In genomic region chr20:24049081-24049480, GRCh38 we compare ENCODE assay signal across 17 cellular contexts.
DNase-seq lines count a peak whose midpoint lies in the region; ATAC-seq and TF ChIP-seq lines count a peak whose summit lies in the region.
"Had no signal": no experiment of that assay in that cellular context is flagged by ENCODE, and none has a peak within 500 bp of the region (broad histone marks: within the 10 kb centered on the region; RNA-seq: fewer than 3 reads in every experiment).

No MANE protein-coding gene starts in this region.

- no peak overlapping the region for H3K4me3 ChIP-seq in CD4-positive, CD25-positive, alpha-beta regulatory T cell (ENCODE audit: low read depth, low read length)
- H3K4me3 ChIP-seq in PC-3 (ENCODE audit: low read length) (no peak overlapping the region), left lung (no peak overlapping the region)
- H3K4me3 ChIP-seq: BLaER1 treated with 17β-estradiol and CSF1 and Interleukin-3, amounts not matched to agents 10 nM and 100 nM had no signal

- H3K27ac ChIP-seq in CD4-positive, CD25-positive, alpha-beta regulatory T cell (ENCODE audit: insufficient read depth, low read length, poor library complexity, severe bottlenecking), result no peak overlapping the region
- no peak overlapping the region for H3K27ac ChIP-seq in PC-3 (ENCODE audit: low read length)
- no peak overlapping the region for H3K27ac ChIP-seq in left lung
- H3K27ac ChIP-seq: BLaER1 treated with 17β-estradiol and CSF1 and Interleukin-3, amounts not matched to agents 10 nM and 100 nM; HL-60 had no signal

- no peaks in the 10 kb centered on the region for H3K79me2 ChIP-seq in PC-3 (ENCODE audit: low read length)

- H3K9me3 ChIP-seq in CD4-positive, CD25-positive, alpha-beta regulatory T cell (ENCODE audit: control insufficient read depth in 2 of 2, low read length in 2 of 2), result no peaks in the 10 kb centered on the region
- no peaks in the 10 kb centered on the region for H3K9me3 ChIP-seq in PC-3 (ENCODE audit: low read length)
- no peaks in the 10 kb centered on the region for H3K9me3 ChIP-seq in left lung
- H3K9me3 ChIP-seq: BLaER1 treated with 17β-estradiol and CSF1 and Interleukin-3, amounts not matched to agents 10 nM and 100 nM had no signal

- H3K36me3 ChIP-seq in CD4-positive, CD25-positive, alpha-beta regulatory T cell (ENCODE audit: control insufficient read depth, insufficient read depth, low read length), result no peaks in the 10 kb centered on the region
- no peaks in the 10 kb centered on the region for H3K36me3 ChIP-seq in PC-3 (ENCODE audit: low read depth, low read length)
- H3K36me3 ChIP-seq in left lung, result no peaks in the 10 kb centered on the region
- H3K36me3 ChIP-seq: BLaER1 treated with 17β-estradiol and CSF1 and Interleukin-3, amounts not matched to agents 10 nM and 100 nM had no signal

- peak overlapping the region; percentile 65 for H3K27ac Mint-ChIP-seq in activated CD4-positive, alpha-beta T cell treated with anti-CD3 and anti-CD28 coated beads for 36 hours
- H3K27ac Mint-ChIP-seq in CD4-positive, CD25-positive, alpha-beta regulatory T cell, result peak overlapping the region; percentile 7 to 53 (median 10)

- no peaks in the 10 kb centered on the region for H3K9me3 Mint-ChIP-seq in activated CD4-positive, alpha-beta T cell treated with anti-CD3 and anti-CD28 coated beads for 36 hours (ENCODE audit: low read depth)
- H3K9me3 Mint-ChIP-seq in CD4-positive, CD25-positive, alpha-beta regulatory T cell, result no peaks in the 10 kb centered on the region

- peak; percentile 60 for ATAC-seq in activated CD4-positive, alpha-beta T cell treated with anti-CD3 and anti-CD28 coated beads for 36 hours
- no peak for ATAC-seq in CD4-positive, CD25-positive, alpha-beta regulatory T cell (ENCODE audit: low read depth in 2 of 2)
- no peak for ATAC-seq in PC-3
- peak; percentile 21 for ATAC-seq in left lung
- ATAC-seq in GM18858 (IDR thresholded peaks at IDR 0.05; ENCODE audit: unreplicated experiment), result no peak
- ATAC-seq in GM18873 (IDR thresholded peaks at IDR 0.05; ENCODE audit: low FRiP score, unreplicated experiment), result no peak

- CTCF ChIA-PET in activated CD4-positive, alpha-beta T cell treated with anti-CD3 and anti-CD28 coated beads for 36 hours (lab: Charles Lee), result interaction anchor here (0.7 to 1.1 kb wide), 3 partner anchors 22 to 52 kb away, joined by 3 read pairs; no protein-coding TSS in a partner anchor
- CTCF ChIA-PET in PC-3 (lab: Charles Lee), result no interaction called here

- H2AFZ ChIP-seq in PC-3 (ENCODE audit: low read length), result no peak overlapping the region

- peak; percentile 26 for DNase-seq in activated CD4-positive, alpha-beta T cell treated with anti-CD3 and anti-CD28 coated beads for 36 hours
- DNase-seq in activated CD4-positive, alpha-beta T cell treated with anti-CD3 and anti-CD28 coated beads for 4 hours, result no peak
- peak in 1 of 3 donors; percentile 33 for DNase-seq in CD4-positive, CD25-positive, alpha-beta regulatory T cell
- DNase-seq in PC-3 (peak; percentile 20), left lung (no peak), GM20000 (ENCODE audit: low spot score) (no peak)
- DNase-seq: DMS79 treated with DMSO at 0.1 percent for 48 hours, GDM1, GOT3, NCI-H1436, NCI-H2081 treated with DMSO at 0.1 percent for 48 hours, NCI-H2227 treated with DMSO at 0.1 percent for 48 hours, NCI-H526 treated with DMSO at 0.1 percent for 48 hours had no signal

- no peaks in the 10 kb centered on the region for H3K27me3 Mint-ChIP-seq in activated CD4-positive, alpha-beta T cell treated with anti-CD3 and anti-CD28 coated beads for 36 hours
- no peaks in the 10 kb centered on the region for H3K27me3 Mint-ChIP-seq in CD4-positive, CD25-positive, alpha-beta regulatory T cell

- H3F3A ChIP-seq in PC-3 (ENCODE audit: low read length, unreplicated experiment), result no peaks in the 10 kb centered on the region

- BruUV-seq in PC-3 (replicated peaks; lab: Mats Ljungman, UMichigan), result no TSS peak

- no peak overlapping the region for H3K4me2 ChIP-seq in PC-3 (ENCODE audit: low read length)
- H3K4me2 ChIP-seq: BLaER1 treated with 17β-estradiol and CSF1 and Interleukin-3, amounts not matched to agents 10 nM and 100 nM had no signal

- POLR2A ChIA-PET in activated CD4-positive, alpha-beta T cell treated with anti-CD3 and anti-CD28 coated beads for 36 hours (lab: Charles Lee), result no interaction called here
- POLR2A ChIA-PET in PC-3 (lab: Charles Lee; ENCODE audit: unreplicated experiment), result no interaction called here

- no peaks in the 10 kb centered on the region for H3K27me3 ChIP-seq in CD4-positive, CD25-positive, alpha-beta regulatory T cell (ENCODE audit: control insufficient read depth, insufficient read depth, low read length)
- H3K27me3 ChIP-seq in PC-3 (ENCODE audit: low read length) (no peaks in the 10 kb centered on the region), left lung (no peaks in the 10 kb centered on the region)
- H3K27me3 ChIP-seq: BLaER1 treated with 17β-estradiol and CSF1 and Interleukin-3, amounts not matched to agents 10 nM and 100 nM had no signal

- no peak overlapping the region for H3K9ac ChIP-seq in PC-3 (ENCODE audit: low read length)
- H3K9ac ChIP-seq: BLaER1 treated with 17β-estradiol and CSF1 and Interleukin-3, amounts not matched to agents 10 nM and 100 nM had no signal

- H3K9me2 ChIP-seq in PC-3 (replicated peaks; ENCODE audit: low read length), result no peaks in the 10 kb centered on the region

- intact Hi-C loops in activated CD4-positive, alpha-beta T cell treated with anti-CD3 and anti-CD28 coated beads for 36 hours (cut with DNase I, micrococcal nuclease), result loop anchor here in 1 of 2 experiments (10.0 kb wide), 1 partner anchor 1116 kb away; no protein-coding TSS in a partner anchor
- intact Hi-C loops in PC-3 (cut with micrococcal nuclease), result no loop called here
- intact Hi-C loops in left lung (cut with DNase I), result no loop called here

- no peaks in the 10 kb centered on the region for H3K36me3 Mint-ChIP-seq in activated CD4-positive, alpha-beta T cell treated with anti-CD3 and anti-CD28 coated beads for 36 hours (ENCODE audit: low read depth)
- H3K36me3 Mint-ChIP-seq in CD4-positive, CD25-positive, alpha-beta regulatory T cell, result no peaks in the 10 kb centered on the region

- peaks cover 61% of the 10 kb centered on the region for H3K4me1 Mint-ChIP-seq in activated CD4-positive, alpha-beta T cell treated with anti-CD3 and anti-CD28 coated beads for 36 hours
- peaks cover 14 to 52% (median 19%) of the 10 kb centered on the region in 4 donors for H3K4me1 Mint-ChIP-seq in CD4-positive, CD25-positive, alpha-beta regulatory T cell

- no peaks in the 10 kb centered on the region for H4K20me1 ChIP-seq in PC-3 (ENCODE audit: low read length)
- H4K20me1 ChIP-seq: BLaER1 treated with 17β-estradiol and CSF1 and Interleukin-3, amounts not matched to agents 10 nM and 100 nM had no signal

- no peak for TF ChIP-seq CTCF in PC-3 (conservative IDR thresholded peaks at IDR 0.05; ENCODE audit: low read depth, low read length)
- TF ChIP-seq CTCF in left lung (IDR thresholded peaks at IDR 0.05), result no peak
- no peak for TF ChIP-seq CTCF in GM20000 (IDR thresholded peaks at IDR 0.05; ENCODE audit: extremely low read depth, missing control alignments)

- peaks cover 11% of the 10 kb centered on the region for H3K4me1 ChIP-seq in CD4-positive, CD25-positive, alpha-beta regulatory T cell (ENCODE audit: control insufficient read depth, insufficient read depth, low read length, poor library complexity, severe bottlenecking)
- no peaks in the 10 kb centered on the region for H3K4me1 ChIP-seq in PC-3 (ENCODE audit: insufficient read depth, low read length)
- no peaks in the 10 kb centered on the region for H3K4me1 ChIP-seq in left lung

- H3K4me3 Mint-ChIP-seq in activated CD4-positive, alpha-beta T cell treated with anti-CD3 and anti-CD28 coated beads for 36 hours, result no peak overlapping the region
- no peak overlapping the region for H3K4me3 Mint-ChIP-seq in CD4-positive, CD25-positive, alpha-beta regulatory T cell

Comparison
In these comparisons a context has a peak if more than half of its experiments do, and no peak if none do; other contexts are left out.
1. DNase-seq: peak in activated CD4-positive, alpha-beta T cell treated with anti-CD3 and anti-CD28 coated beads for 36 hours (single experiment) and PC-3 (single experiment); none in activated CD4-positive, alpha-beta T cell treated with anti-CD3 and anti-CD28 coated beads for 4 hours (0 of 2), left lung (0 of 2) and GM20000 (single experiment).
2. ATAC-seq: peak in activated CD4-positive, alpha-beta T cell treated with anti-CD3 and anti-CD28 coated beads for 36 hours (single experiment) and left lung (single experiment); none in CD4-positive, CD25-positive, alpha-beta regulatory T cell (0 of 2), PC-3 (single experiment), GM18858 (single experiment) and GM18873 (single experiment).